In genomic region chr4:140720387-140721087, GRCh38 we compare ENCODE assay signal across 12 cellular contexts. TPM values are rescaled to one million over a fixed set of nuclear protein-coding genes. Genes with fewer than 3 reads are reported as not detected.
DNase-seq lines count a peak whose midpoint lies in the region; ATAC-seq and FAIRE-seq lines count a peak whose summit lies in the region.
"Had no signal": no experiment of that assay in that cellular context is flagged by ENCODE, and none has a peak within 500 bp of the region (broad histone marks: within the 10 kb centered on the region; RNA-seq: fewer than 3 reads in every experiment).

No MANE protein-coding gene starts in this region.

- no peak for FAIRE-seq in frontal cortex (lab: Jason Lieb, UNC)
- FAIRE-seq: A204.1 had no signal

- no peak overlapping the region for H3K27ac Mint-ChIP-seq in T-helper 2 cell treated with Interferon-gamma antibody and Interleukin-4, amounts not matched to agents 5 μg/mL and 100 μg/mL, for 36 hours
- peak overlapping the region; percentile 34 for H3K27ac Mint-ChIP-seq in activated naive CD8-positive, alpha-beta T cell treated with anti-CD3 and anti-CD28 coated beads for 36 hours
- H3K27ac Mint-ChIP-seq: WTC11 had no signal

- H3K4me3 Mint-ChIP-seq in T-helper 2 cell treated with Interferon-gamma antibody and Interleukin-4, amounts not matched to agents 5 μg/mL and 100 μg/mL, for 36 hours = peak overlapping the region; percentile 59
- peak overlapping the region; percentile 40 for H3K4me3 Mint-ChIP-seq in activated naive CD8-positive, alpha-beta T cell treated with anti-CD3 and anti-CD28 coated beads for 36 hours
- H3K4me3 Mint-ChIP-seq: WTC11 had no signal

- H3K4me1 Mint-ChIP-seq in T-helper 2 cell treated with Interferon-gamma antibody and Interleukin-4, amounts not matched to agents 5 μg/mL and 100 μg/mL, for 36 hours (ENCODE audit: low read depth) = peaks cover 3% of the 10 kb centered on the region
- H3K4me1 Mint-ChIP-seq in activated naive CD8-positive, alpha-beta T cell treated with anti-CD3 and anti-CD28 coated beads for 36 hours = peaks cover 11% of the 10 kb centered on the region

- no peaks in the 10 kb centered on the region for H3K9me3 Mint-ChIP-seq in T-helper 2 cell treated with Interferon-gamma antibody and Interleukin-4, amounts not matched to agents 5 μg/mL and 100 μg/mL, for 36 hours
- H3K9me3 Mint-ChIP-seq in activated naive CD8-positive, alpha-beta T cell treated with anti-CD3 and anti-CD28 coated beads for 36 hours = no peaks in the 10 kb centered on the region
- H3K9me3 Mint-ChIP-seq: WTC11 had no signal

- H3K27me3 Mint-ChIP-seq in T-helper 2 cell treated with Interferon-gamma antibody and Interleukin-4, amounts not matched to agents 5 μg/mL and 100 μg/mL, for 36 hours (ENCODE audit: low read depth) = peaks cover 4% of the 10 kb centered on the region
- H3K27me3 Mint-ChIP-seq in activated naive CD8-positive, alpha-beta T cell treated with anti-CD3 and anti-CD28 coated beads for 36 hours = peaks cover 4% of the 10 kb centered on the region

- peak; percentile 32 for ATAC-seq in HG02884 (IDR thresholded peaks at IDR 0.05; ENCODE audit: unreplicated experiment)
- ATAC-seq: WTC11 had no signal

- no peak overlapping the region for H3K4me3 ChIP-seq in skin epidermis

- no peaks in the 10 kb centered on the region for H3K36me3 Mint-ChIP-seq in T-helper 2 cell treated with Interferon-gamma antibody and Interleukin-4, amounts not matched to agents 5 μg/mL and 100 μg/mL, for 36 hours (ENCODE audit: low read depth)
- H3K36me3 Mint-ChIP-seq in activated naive CD8-positive, alpha-beta T cell treated with anti-CD3 and anti-CD28 coated beads for 36 hours = no peaks in the 10 kb centered on the region
- H3K36me3 Mint-ChIP-seq: WTC11 had no signal

- DNase-seq in T-helper 2 cell treated with Interferon-gamma antibody and Interleukin-4, amounts not matched to agents 5 μg/mL and 100 μg/mL, for 36 hours (ENCODE audit: low spot score) = no peak
- DNase-seq in T-helper 2 cell (no peak), frontal cortex (ENCODE audit: low spot score in 2 of 2) (no peak), GOT3 (lab: John Stamatoyannopoulos, UW) (no peak), NK-92 (lab: John Stamatoyannopoulos, UW; ENCODE audit: unreplicated experiment) (no peak)
- no peak for DNase-seq in activated naive CD8-positive, alpha-beta T cell treated with anti-CD3 and anti-CD28 coated beads for 36 hours
- DNase-seq: head of caudate nucleus had no signal

- H3K27ac ChIP-seq in skin epidermis = peak overlapping the region in 13 of 21 experiments; percentile 11 to 68 (median 37)
- H3K27ac ChIP-seq: HL-60 had no signal

RNA-seq across cellular contexts. Expression of gene TBC1D9, which starts 35.6 kb away (rescaled TPM):
- under 1 TPM; 0.04 to 0.06 TPM for total RNA-seq in activated naive CD8-positive, alpha-beta T cell treated with anti-CD3 and anti-CD28 coated beads for 36 hours
- total RNA-seq in frontal cortex = 68.1 TPM

Comparison
In these comparisons a context has a peak if more than half of its experiments do, and no peak if none do; other contexts are left out.
1. RNA of gene TBC1D9, which starts 35.6 kb away (total RNA-seq): 68.1 TPM in frontal cortex (single experiment); 0.04 to 0.06 TPM in activated naive CD8-positive, alpha-beta T cell treated with anti-CD3 and anti-CD28 coated beads for 36 hours; every median in the first group is over 10 times any median in the second.